In the genomic region with DNA sequence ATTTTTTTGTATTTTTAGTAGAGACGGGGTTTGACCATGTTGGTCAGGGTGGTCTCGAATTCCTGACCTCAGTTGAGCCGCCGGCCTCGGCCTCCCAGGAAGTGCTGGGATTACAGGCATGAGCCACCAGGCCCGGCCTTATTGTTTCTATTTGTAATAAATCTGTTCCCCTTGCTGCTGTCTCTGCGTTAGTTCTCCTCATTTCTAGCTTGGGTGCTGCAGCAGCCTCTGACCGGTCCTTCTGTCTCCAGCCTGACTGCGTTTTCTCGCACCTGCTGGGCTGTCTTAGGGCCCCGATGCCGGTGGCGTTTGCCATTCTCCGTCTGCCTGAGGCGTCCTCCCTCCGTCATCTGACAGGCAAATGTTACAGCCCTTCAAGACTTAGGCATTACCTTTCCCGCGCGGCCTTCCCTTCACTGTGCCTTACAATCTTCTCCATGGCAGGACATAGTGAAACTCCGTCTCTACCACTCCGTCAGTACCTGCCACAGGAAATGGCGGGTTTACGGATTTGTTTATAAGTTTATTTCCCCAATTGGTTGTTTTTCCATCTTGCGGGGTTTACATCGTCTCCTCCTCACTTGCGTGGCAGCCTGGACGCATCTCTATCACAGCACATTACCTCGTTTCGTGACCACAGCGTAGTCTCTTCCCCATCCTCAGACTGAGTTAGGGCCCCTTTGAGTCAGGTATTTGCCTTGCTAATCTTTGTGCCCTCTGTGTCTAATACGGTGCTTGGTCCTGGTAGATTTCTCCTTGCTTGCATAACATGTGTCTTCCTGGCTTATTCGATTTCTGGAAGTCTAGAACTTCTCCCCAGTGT, we compare ENCODE assay signal across 11 cellular contexts. TPM values are rescaled to one million over a fixed set of nuclear protein-coding genes. Genes with fewer than 3 reads are reported as not detected.
DNase-seq lines count a peak whose midpoint lies in the region; ATAC-seq and TF ChIP-seq lines count a peak whose summit lies in the region.
"Had no signal": no experiment of that assay in that cellular context is flagged by ENCODE, and none has a peak within 500 bp of the region (broad histone marks: within the 10 kb centered on the region; RNA-seq: fewer than 3 reads in every experiment).

No MANE protein-coding gene starts in this region.

- peaks cover under 1% of the 10 kb centered on the region for H3K36me3 Mint-ChIP-seq in CD4-positive, CD25-positive, alpha-beta regulatory T cell
- H3K36me3 Mint-ChIP-seq in endothelial cell (ENCODE audit: low read depth, unreplicated experiment), result peaks cover 24% of the 10 kb centered on the region

- H3K4me3 Mint-ChIP-seq in CD4-positive, CD25-positive, alpha-beta regulatory T cell, result peak overlapping the region; percentile 77 to 99 (median 96)
- no peak overlapping the region for H3K4me3 Mint-ChIP-seq in endothelial cell (ENCODE audit: unreplicated experiment)

- H3K79me2 ChIP-seq in KMS-11 (ENCODE audit: insufficient read depth, low read depth), result no peaks in the 10 kb centered on the region

- TF ChIP-seq CTCF in KMS-11 (conservative IDR thresholded peaks at IDR 0.05; ENCODE audit: low read depth, low read length), result no peak
- TF ChIP-seq CTCF in endothelial cell (IDR thresholded peaks at IDR 0.05; ENCODE audit: unreplicated experiment), result no peak

- peak overlapping the region; percentile 3 for H3K4me2 ChIP-seq in KMS-11

- no peaks in the 10 kb centered on the region for H3K9me3 ChIP-seq in CD4-positive, CD25-positive, alpha-beta regulatory T cell (ENCODE audit: control insufficient read depth in 2 of 2, low read length in 2 of 2)
- H3K9me3 ChIP-seq: pancreas, SJSA1, thyroid gland had no signal

- peak overlapping the region; percentile 86 to 99 (median 95) for H3K27ac Mint-ChIP-seq in CD4-positive, CD25-positive, alpha-beta regulatory T cell
- peak overlapping the region; percentile 65 for H3K27ac Mint-ChIP-seq in endothelial cell (ENCODE audit: unreplicated experiment)

- H3K36me3 ChIP-seq in CD4-positive, CD25-positive, alpha-beta regulatory T cell (ENCODE audit: control insufficient read depth, insufficient read depth, low read length), result no peaks in the 10 kb centered on the region
- H3K36me3 ChIP-seq in KMS-11 (ENCODE audit: insufficient read depth), result no peaks in the 10 kb centered on the region
- H3K36me3 ChIP-seq: pancreas, SJSA1, thyroid gland had no signal

- no peak for DNase-seq in CD4-positive, CD25-positive, alpha-beta regulatory T cell
- DNase-seq in endothelial cell (ENCODE audit: low spot score) (no peak), HuH-7.5 (ENCODE audit: low spot score) (no peak), NCI-H2107 treated with DMSO at 0.1 percent for 48 hours (lab: John Stamatoyannopoulos, UW; ENCODE audit: unreplicated experiment) (no peak), NCI-H2107 (lab: John Stamatoyannopoulos, UW) (no peak), epidermal melanocyte (ENCODE audit: insufficient read length, low spot score) (no peak)

- H3K9ac ChIP-seq in KMS-11, result no peak overlapping the region

- H3K27me3 Mint-ChIP-seq in CD4-positive, CD25-positive, alpha-beta regulatory T cell, result no peaks in the 10 kb centered on the region
- H3K27me3 Mint-ChIP-seq in endothelial cell (ENCODE audit: unreplicated experiment), result peaks cover 11% of the 10 kb centered on the region

- peak in 1 of 2 donors; percentile 2 for ATAC-seq in CD4-positive, CD25-positive, alpha-beta regulatory T cell (ENCODE audit: low read depth in 2 of 2)
- peak; percentile 10 for ATAC-seq in GM19043 (IDR thresholded peaks at IDR 0.05; ENCODE audit: low read depth, unreplicated experiment)

- H3K4me1 Mint-ChIP-seq in CD4-positive, CD25-positive, alpha-beta regulatory T cell, result peaks cover 5 to 46% (median 29%) of the 10 kb centered on the region in 4 donors
- peaks cover 58% of the 10 kb centered on the region for H3K4me1 Mint-ChIP-seq in endothelial cell (ENCODE audit: unreplicated experiment)

- H3K4me1 ChIP-seq in CD4-positive, CD25-positive, alpha-beta regulatory T cell (ENCODE audit: control insufficient read depth, insufficient read depth, low read length, poor library complexity, severe bottlenecking), result peaks cover 43% of the 10 kb centered on the region
- peaks cover 31% of the 10 kb centered on the region for H3K4me1 ChIP-seq in KMS-11 (ENCODE audit: low read depth, poor library complexity, severe bottlenecking)
- H3K4me1 ChIP-seq: SJSA1 had no signal

- H2AFZ ChIP-seq in KMS-11 (ENCODE audit: low read depth), result peak overlapping the region; percentile 63

- H3K27me3 ChIP-seq in CD4-positive, CD25-positive, alpha-beta regulatory T cell (ENCODE audit: control insufficient read depth, insufficient read depth, low read length), result no peaks in the 10 kb centered on the region
- H3K27me3 ChIP-seq in KMS-11 (ENCODE audit: insufficient read depth, low read depth), result no peaks in the 10 kb centered on the region
- H3K27me3 ChIP-seq: pancreas, thyroid gland had no signal

- no peaks in the 10 kb centered on the region for H4K20me1 ChIP-seq in KMS-11 (ENCODE audit: insufficient read depth)

- no peaks in the 10 kb centered on the region for H3K9me3 Mint-ChIP-seq in CD4-positive, CD25-positive, alpha-beta regulatory T cell
- H3K9me3 Mint-ChIP-seq in endothelial cell (ENCODE audit: unreplicated experiment), result no peaks in the 10 kb centered on the region

- H3K27ac ChIP-seq in CD4-positive, CD25-positive, alpha-beta regulatory T cell (ENCODE audit: insufficient read depth, low read length, poor library complexity, severe bottlenecking), result peak overlapping the region; percentile 78
- H3K27ac ChIP-seq in KMS-11, result no peak overlapping the region
- H3K27ac ChIP-seq: pancreas, SJSA1 had no signal

- peak overlapping the region; percentile 77 for H3K4me3 ChIP-seq in CD4-positive, CD25-positive, alpha-beta regulatory T cell (ENCODE audit: low read depth, low read length)
- no peak overlapping the region for H3K4me3 ChIP-seq in KMS-11 (IDR thresholded peaks at IDR 0.05; ENCODE audit: insufficient read depth, low read depth, low read length)
- H3K4me3 ChIP-seq: pancreas, SJSA1, thyroid gland had no signal

RNA-seq across cellular contexts. Expression of a gene that starts 2.3 kb away (rescaled TPM):
- 8.0 TPM for total RNA-seq in CD4-positive, CD25-positive, alpha-beta regulatory T cell
- 10 to 100 TPM; 11.3 to 30.8 (median 18.4) TPM for polyA plus RNA-seq in CD4-positive, CD25-positive, alpha-beta regulatory T cell
- 143 TPM for total RNA-seq in endothelial cell (ENCODE audit: unreplicated experiment)
- total RNA-seq: SJSA1 had no signal

Comparison
In these comparisons a context has a peak if more than half of its experiments do, and no peak if none do; other contexts are left out.
1. RNA of a gene that starts 2.3 kb away (total RNA-seq): 143 TPM in endothelial cell (single experiment); 8.0 TPM in CD4-positive, CD25-positive, alpha-beta regulatory T cell (single experiment); every median in the first group is over 10 times any median in the second.